23 cellular contexts compared by ENCODE assay signal in the genomic region with DNA sequence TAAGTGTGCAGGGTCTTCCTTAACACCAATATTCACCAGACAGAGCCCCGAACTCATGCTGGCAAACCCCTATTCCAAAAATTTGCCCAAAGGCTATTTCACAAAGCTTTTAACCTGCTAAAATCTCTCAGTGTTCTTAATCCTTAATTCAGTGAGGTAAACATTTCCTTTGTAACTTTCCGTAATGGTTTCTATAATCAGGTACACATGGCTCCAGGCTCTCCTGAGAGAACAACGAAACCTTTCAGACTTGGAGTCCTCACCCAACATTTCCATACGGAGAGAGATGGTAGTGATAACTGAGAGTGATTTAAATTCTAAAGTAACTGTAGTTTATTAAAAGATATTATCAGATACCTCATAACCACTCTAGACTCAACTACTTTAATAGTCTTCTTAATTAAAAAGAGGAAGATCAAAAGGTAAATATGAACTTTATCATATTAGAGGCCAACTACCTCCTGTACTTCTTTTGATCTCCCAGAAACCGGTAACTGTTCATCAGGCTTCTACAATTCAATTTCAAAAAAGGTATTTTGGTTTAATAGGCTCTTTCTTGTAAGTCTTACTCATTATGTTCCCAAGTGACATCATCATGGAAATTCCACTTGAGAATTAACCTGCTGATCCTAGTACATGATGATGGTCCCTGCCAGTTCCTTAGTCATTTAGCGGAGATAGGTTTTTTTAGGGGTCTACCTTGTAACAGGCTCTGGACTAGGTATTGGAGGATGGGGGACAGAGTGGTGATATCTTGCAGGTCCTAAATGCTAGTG.
"Had no signal": no experiment of that assay in that cellular context is flagged by ENCODE, and none has a peak within 500 bp of the region (broad histone marks: within the 10 kb centered on the region; RNA-seq: fewer than 3 reads in every experiment).

No MANE protein-coding gene starts in this region.

- H3K27me3 ChIP-seq: right atrium auricular region had no signal

- H3K4me1 Mint-ChIP-seq: activated CD4-positive, alpha-beta T cell treated with anti-CD3 and anti-CD28 coated beads, Interleukin-2, amount 10 ng/mL, durations not matched to agents 24 days and 14 days; brain; nephron progenitor cell had no signal

- H3K36me3 Mint-ChIP-seq: activated naive CD4-positive, alpha-beta T cell treated with anti-CD3 and anti-CD28 coated beads, Interleukin-2, amount 50 U/mL, for 72 hours had no signal

- H3K9me3 ChIP-seq: right atrium auricular region had no signal

- ATAC-seq: activated CD8-positive, alpha-beta T cell treated with anti-CD3 and anti-CD28 coated beads, Interleukin-2, amount 10 ng/mL, durations not matched to agents 7 days and 5 days; activated naive CD4-positive, alpha-beta T cell treated with anti-CD3 and anti-CD28 coated beads, Interleukin-2, amount 50 U/mL, for 72 hours; left lobe of liver had no signal

- H3K9me3 Mint-ChIP-seq: activated CD4-positive, alpha-beta T cell treated with anti-CD3 and anti-CD28 coated beads, Interleukin-2, amount 10 ng/mL, durations not matched to agents 24 days and 14 days; activated naive CD4-positive, alpha-beta T cell treated with anti-CD3 and anti-CD28 coated beads, Interleukin-2, amount 50 U/mL, for 72 hours; brain; nephron progenitor cell; type B pancreatic cell had no signal

- H3K27me3 Mint-ChIP-seq: brain, type B pancreatic cell had no signal

- H3K27ac ChIP-seq: right atrium auricular region had no signal

- H3K4me1 ChIP-seq: right atrium auricular region had no signal

- DNase-seq: activated CD4-positive, alpha-beta T cell treated with anti-CD3 and anti-CD28 coated beads, Interleukin-2, amount 10 ng/mL, durations not matched to agents 24 days and 14 days; activated CD4-positive, CD25-positive, alpha-beta regulatory T cell; activated CD8-positive, alpha-beta memory T cell treated with anti-CD3 and anti-CD28 coated beads, Interleukin-2, amount 50 U/mL, for 4 hours; activated CD8-positive, alpha-beta T cell treated with anti-CD3 and anti-CD28 coated beads, Interleukin-2, amount 10 ng/mL, durations not matched to agents 7 days and 5 days; activated gamma-delta T cell; activated T-cell treated with anti-CD3 and anti-CD28 coated beads, Interleukin-2, amount 50 U/mL, for 48 hours; amniotic stem cell; cortex of kidney; effector CD8-positive, alpha-beta T cell; foreskin melanocyte; head of caudate nucleus; nephron progenitor cell; occipital lobe; stimulated activated CD4-positive, alpha-beta T cell treated with anti-CD3 and anti-CD28 coated beads, Interleukin-4, amount 100 ng/mL, for 4 hours; stimulated activated CD8-positive, alpha-beta memory T cell treated with anti-CD3 and anti-CD28 coated beads, Interleukin-4, amount 100 ng/mL, for 48 hours; stimulated activated naive CD4-positive, alpha-beta T cell treated with Interleukin-2 at 50 U/mL for 16 hours; substantia nigra had no signal

- H3K27ac Mint-ChIP-seq: activated CD4-positive, alpha-beta T cell treated with anti-CD3 and anti-CD28 coated beads, Interleukin-2, amount 10 ng/mL, durations not matched to agents 24 days and 14 days; activated CD8-positive, alpha-beta T cell treated with anti-CD3 and anti-CD28 coated beads, Interleukin-2, amount 10 ng/mL, durations not matched to agents 7 days and 5 days; activated naive CD4-positive, alpha-beta T cell treated with anti-CD3 and anti-CD28 coated beads, Interleukin-2, amount 50 U/mL, for 72 hours; nephron progenitor cell; type B pancreatic cell had no signal

- H3K4me3 ChIP-seq: right atrium auricular region, skin epidermis had no signal

- H3K4me3 Mint-ChIP-seq: activated CD4-positive, alpha-beta T cell treated with anti-CD3 and anti-CD28 coated beads, Interleukin-2, amount 10 ng/mL, durations not matched to agents 24 days and 14 days; activated CD8-positive, alpha-beta T cell treated with anti-CD3 and anti-CD28 coated beads, Interleukin-2, amount 10 ng/mL, durations not matched to agents 7 days and 5 days; brain; nephron progenitor cell; type B pancreatic cell had no signal
